ENCODE assay signal across 20 cellular contexts in genomic region chr2:65389476-65389875, GRCh38. TPM values are rescaled to one million over a fixed set of nuclear protein-coding genes. Genes with fewer than 3 reads are reported as not detected.
DNase-seq lines count a peak whose midpoint lies in the region; ATAC-seq and TF ChIP-seq lines count a peak whose summit lies in the region.
"Had no signal": no experiment of that assay in that cellular context is flagged by ENCODE, and none has a peak within 500 bp of the region (broad histone marks: within the 10 kb centered on the region; RNA-seq: fewer than 3 reads in every experiment).

No MANE protein-coding gene starts in this region.

- H3K36me3 Mint-ChIP-seq in MCF 10A (ENCODE audit: insufficient read depth, unreplicated experiment): peaks cover 13% of the 10 kb centered on the region
- H3K36me3 Mint-ChIP-seq in activated T-helper 17 cell treated with anti-CD3 and anti-CD28 coated beads, Interleukin-2, amount 50 U/mL, for 72 hours (ENCODE audit: low read depth): no peaks in the 10 kb centered on the region
- H3K36me3 Mint-ChIP-seq: CD4-positive, alpha-beta memory T cell had no signal

- CTCF ChIA-PET in MCF 10A (lab: Yijun Ruan, JAX): no interaction called here

- H3K27me3 Mint-ChIP-seq in MCF 10A (ENCODE audit: insufficient read depth, unreplicated experiment): no peaks in the 10 kb centered on the region
- H3K27me3 Mint-ChIP-seq in activated T-helper 17 cell treated with anti-CD3 and anti-CD28 coated beads, Interleukin-2, amount 50 U/mL, for 72 hours: no peaks in the 10 kb centered on the region
- H3K27me3 Mint-ChIP-seq: CD4-positive, alpha-beta memory T cell had no signal

- H3K27ac ChIP-seq in BLaER1 treated with 17β-estradiol and CSF1 and Interleukin-3, amounts not matched to agents 10 nM and 100 nM: no peak overlapping the region
- H3K27ac ChIP-seq in OCI-LY1 (ENCODE audit: low read depth, low read length, poor library complexity, severe bottlenecking): peak overlapping the region; percentile 97
- H3K27ac ChIP-seq in mesodermal cell (ENCODE audit: low read depth, low read length, severe bottlenecking): peak overlapping the region; percentile 33
- H3K27ac ChIP-seq in left lung: no peak overlapping the region
- H3K27ac ChIP-seq: HL-60, PC-9, SJCRH30 had no signal

- no peak overlapping the region for H3K4me3 ChIP-seq in BLaER1 treated with 17β-estradiol and CSF1 and Interleukin-3, amounts not matched to agents 10 nM and 100 nM
- no peak overlapping the region for H3K4me3 ChIP-seq in OCI-LY1 (ENCODE audit: low read depth, low read length, poor library complexity, severe bottlenecking)
- no peak overlapping the region for H3K4me3 ChIP-seq in mesodermal cell (ENCODE audit: extremely low read depth, insufficient read depth, low read length, poor library complexity, severe bottlenecking)
- no peak overlapping the region for H3K4me3 ChIP-seq in left lung
- H3K4me3 ChIP-seq: PC-9, SJCRH30 had no signal

- H3K9me2 ChIP-seq in OCI-LY1 (ENCODE audit: low read depth, low read length): no peaks in the 10 kb centered on the region

- H3K9me3 Mint-ChIP-seq in MCF 10A (ENCODE audit: unreplicated experiment): no peaks in the 10 kb centered on the region
- no peaks in the 10 kb centered on the region for H3K9me3 Mint-ChIP-seq in activated T-helper 17 cell treated with anti-CD3 and anti-CD28 coated beads, Interleukin-2, amount 50 U/mL, for 72 hours
- H3K9me3 Mint-ChIP-seq: CD4-positive, alpha-beta memory T cell; H9 had no signal

- POLR2A ChIA-PET in MCF 10A (lab: Yijun Ruan, JAX): interaction anchor here (0.6 to 4.6 kb wide), 10 partner anchors 10 to 177 kb away, joined by 3 to 51 read pairs (median 5); partner anchors contain the start of genes ACTR2 and SPRED2

- H3K4me3 Mint-ChIP-seq in MCF 10A (ENCODE audit: unreplicated experiment): no peak overlapping the region
- no peak overlapping the region for H3K4me3 Mint-ChIP-seq in activated T-helper 17 cell treated with anti-CD3 and anti-CD28 coated beads, Interleukin-2, amount 50 U/mL, for 72 hours
- H3K4me3 Mint-ChIP-seq: H9 had no signal

- peaks cover 3% of the 10 kb centered on the region; the same call in 1 of the 2 replicates for H3F3A ChIP-seq in OCI-LY1 (ENCODE audit: insufficient read depth, low read length)

- H3K9me3 ChIP-seq in BLaER1 treated with 17β-estradiol and CSF1 and Interleukin-3, amounts not matched to agents 10 nM and 100 nM (replicated peaks in 1 of 11): no peaks in the 10 kb centered on the region
- H3K9me3 ChIP-seq in OCI-LY1 (ENCODE audit: low read length) (no peaks in the 10 kb centered on the region), mesodermal cell (ENCODE audit: control insufficient read depth, low read length) (no peaks in the 10 kb centered on the region), left lung (no peaks in the 10 kb centered on the region)
- H3K9me3 ChIP-seq: BE2C, SJCRH30 had no signal

- peak overlapping the region; percentile 70 for H3K27ac Mint-ChIP-seq in MCF 10A (ENCODE audit: low read depth, unreplicated experiment)
- no peak overlapping the region for H3K27ac Mint-ChIP-seq in activated T-helper 17 cell treated with anti-CD3 and anti-CD28 coated beads, Interleukin-2, amount 50 U/mL, for 72 hours

- H3K79me2 ChIP-seq in OCI-LY1 (ENCODE audit: insufficient read depth, low read length): 0 out of 2 replicates have a peak, but pooled peaks cover 4% of the 10 kb centered on the region

- no peak for ATAC-seq in GM19395 (IDR thresholded peaks at IDR 0.05; ENCODE audit: unreplicated experiment)
- ATAC-seq in HG03139 (IDR thresholded peaks at IDR 0.05; ENCODE audit: unreplicated experiment): no peak
- ATAC-seq in activated T-helper 17 cell treated with anti-CD3 and anti-CD28 coated beads, Interleukin-2, amount 50 U/mL, for 72 hours (replicated peaks): no peak
- ATAC-seq in left lung: no peak

- no peak for DNase-seq in MCF 10A (ENCODE audit: unreplicated experiment)
- DNase-seq in left lung: no peak
- DNase-seq: BE2C; Calu3; CD4-positive, alpha-beta memory T cell; DMS79; H9; NCI-H1105 treated with DMSO at 0.1 percent for 48 hours; NCI-H1694 treated with DMSO at 0.1 percent for 48 hours; NCI-H510A treated with DMSO at 0.1 percent for 48 hours; NCI-H774; PC-9 had no signal

- TF ChIP-seq CTCF in OCI-LY1 (IDR thresholded peaks at IDR 0.05; ENCODE audit: low read length): no peak
- no peak for TF ChIP-seq CTCF in MCF 10A (IDR thresholded peaks at IDR 0.05; ENCODE audit: unreplicated experiment)
- no peak for TF ChIP-seq CTCF in left lung (IDR thresholded peaks at IDR 0.05)

- intact Hi-C loops in MCF 10A (cut with micrococcal nuclease) (no loop called here), left lung (cut with DNase I) (no loop called here)

- no peak overlapping the region for H3K9ac ChIP-seq in BLaER1 treated with 17β-estradiol and CSF1 and Interleukin-3, amounts not matched to agents 10 nM and 100 nM
- peak overlapping the region; percentile 39 for H3K9ac ChIP-seq in OCI-LY1 (ENCODE audit: low read length)

- H3K4me1 Mint-ChIP-seq in MCF 10A (ENCODE audit: insufficient read depth, unreplicated experiment): peaks cover 64% of the 10 kb centered on the region
- peaks cover 4% of the 10 kb centered on the region for H3K4me1 Mint-ChIP-seq in activated T-helper 17 cell treated with anti-CD3 and anti-CD28 coated beads, Interleukin-2, amount 50 U/mL, for 72 hours

- peaks cover 0 to 5% (median 0%) of the 10 kb centered on the region in 11 experiments; a peak in 1 of 22 replicates for H3K36me3 ChIP-seq in BLaER1 treated with 17β-estradiol and CSF1 and Interleukin-3, amounts not matched to agents 10 nM and 100 nM
- H3K36me3 ChIP-seq in OCI-LY1 (ENCODE audit: insufficient read depth, low read length) (no peaks in the 10 kb centered on the region), mesodermal cell (ENCODE audit: control insufficient read depth, insufficient read depth, low read length) (peaks cover 11% of the 10 kb centered on the region), left lung (no peaks in the 10 kb centered on the region)
- H3K36me3 ChIP-seq: BE2C, SJCRH30 had no signal

- H3K4me1 ChIP-seq in BLaER1 treated with 17β-estradiol and CSF1 and Interleukin-3, amounts not matched to agents 10 nM and 100 nM: peaks cover 46 to 73% (median 59%) of the 10 kb centered on the region in 10 experiments
- peaks cover 100% of the 10 kb centered on the region for H3K4me1 ChIP-seq in OCI-LY1 (ENCODE audit: insufficient read depth, low read length, severe bottlenecking)
- H3K4me1 ChIP-seq in mesodermal cell (ENCODE audit: control insufficient read depth, insufficient read depth, low read length, poor library complexity, severe bottlenecking): peaks cover 27% of the 10 kb centered on the region
- peaks cover under 1 to 48% of the 10 kb centered on the region in 2 donors for H3K4me1 ChIP-seq in left lung
- H3K4me1 ChIP-seq: BE2C, SJCRH30 had no signal

- peaks cover 83 to 100% (median 99%) of the 10 kb centered on the region in 11 experiments for H4K20me1 ChIP-seq in BLaER1 treated with 17β-estradiol and CSF1 and Interleukin-3, amounts not matched to agents 10 nM and 100 nM
- H4K20me1 ChIP-seq in OCI-LY1 (ENCODE audit: insufficient read depth, low read length): no peaks in the 10 kb centered on the region

- peak overlapping the region in 6 of 11 experiments; percentile 2 to 66 (median 20); a peak in 7 of 22 replicates for H3K4me2 ChIP-seq in BLaER1 treated with 17β-estradiol and CSF1 and Interleukin-3, amounts not matched to agents 10 nM and 100 nM
- H3K4me2 ChIP-seq in OCI-LY1 (ENCODE audit: low read length): peak overlapping the region; percentile 73
- H3K4me2 ChIP-seq: PC-9 had no signal

- no TSS peak for BruUV-seq in MCF 10A (replicated peaks; lab: Mats Ljungman, UMichigan)

- H2AFZ ChIP-seq in OCI-LY1 (ENCODE audit: low read length): no peak overlapping the region
- H2AFZ ChIP-seq: PC-9 had no signal

- 100% methylated on average over 1 of the region's 1 CpG; no CpG with 5 or more reads in 1 of the 2 experiments for WGBS in mesodermal cell (ENCODE audit: insufficient coverage in 2 of 2), 2 experiments

- no peaks in the 10 kb centered on the region for H3K27me3 ChIP-seq in BLaER1 treated with 17β-estradiol and CSF1 and Interleukin-3, amounts not matched to agents 10 nM and 100 nM
- no peaks in the 10 kb centered on the region for H3K27me3 ChIP-seq in OCI-LY1 (ENCODE audit: insufficient read depth, low read length)
- H3K27me3 ChIP-seq in left lung: no peaks in the 10 kb centered on the region
- H3K27me3 ChIP-seq: BE2C, SJCRH30 had no signal

RNA-seq across cellular contexts. Expression of gene SPRED2, which starts 42.9 kb away (rescaled TPM):
- total RNA-seq in MCF 10A (2022) (38.1 and 38.6 TPM in 2 replicates), left lung (10 to 100 TPM; 34.5 to 47.1 TPM)
- 76.9 TPM for polyA plus RNA-seq in mesodermal cell (2013, experiment 1 of 2)
- polyA plus RNA-seq in mesodermal cell (2013, experiment 2 of 2): 65.3 TPM
- total RNA-seq in activated T-helper 17 cell treated with anti-CD3 and anti-CD28 coated beads, Interleukin-2, amount 50 U/mL, for 72 hours: 1 to 10 TPM; 5.6 to 9.6 TPM

Comparison
In these comparisons a context has a peak if more than half of its experiments do, and no peak if none do; other contexts are left out.
1. H3K27ac ChIP-seq: peak in OCI-LY1 (single experiment) and mesodermal cell (single experiment); none in BLaER1 treated with 17β-estradiol and CSF1 and Interleukin-3, amounts not matched to agents 10 nM and 100 nM (0 of 11) and left lung (0 of 2).